Comparison of ENCODE assay signal across 8 cellular contexts in the genomic region with DNA sequence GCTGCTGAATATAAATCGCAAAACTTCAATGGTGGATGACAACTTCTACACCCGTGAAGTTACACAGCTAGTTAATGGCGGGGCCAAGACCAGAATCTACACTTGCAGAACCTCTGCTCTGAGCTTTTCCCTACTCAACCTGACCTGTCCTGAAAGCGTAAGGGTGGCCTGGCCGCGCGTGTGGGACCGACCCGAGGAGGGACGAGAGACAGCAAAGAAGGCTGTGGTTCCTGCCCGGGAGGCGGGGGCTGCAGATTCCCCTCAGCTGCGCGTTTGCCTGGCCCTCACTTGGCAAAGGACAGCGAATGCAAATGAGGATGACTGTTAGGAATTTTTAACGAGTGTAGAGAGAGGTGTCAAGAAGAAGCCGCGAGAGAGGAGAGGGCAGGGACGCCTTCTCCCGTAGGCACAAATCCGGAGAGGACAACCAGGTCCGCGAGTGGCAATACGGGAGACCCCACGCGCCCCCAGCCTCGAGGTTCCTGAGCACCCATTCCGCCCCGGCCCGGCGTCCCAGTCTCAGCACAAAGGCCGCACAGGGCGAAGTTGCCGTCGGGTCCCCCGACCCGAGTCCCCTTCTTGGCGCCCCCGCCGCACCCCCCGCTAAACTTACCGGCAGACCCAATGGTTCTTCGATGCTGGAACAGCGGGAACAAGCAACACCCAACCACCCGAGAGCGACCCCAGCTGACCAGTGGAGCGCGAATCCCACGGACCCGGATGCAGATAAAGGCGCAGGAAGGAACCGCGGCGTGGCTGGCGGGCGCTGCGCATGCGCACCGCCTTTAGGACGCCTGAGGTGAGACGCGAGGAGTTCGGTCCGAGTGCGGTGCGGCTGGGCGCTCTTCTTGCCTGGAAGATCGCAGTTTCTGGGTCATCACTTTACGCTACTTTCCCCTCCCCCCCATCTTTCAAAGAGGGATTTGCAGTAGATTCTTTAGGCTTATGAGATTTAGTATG. TPM values are rescaled to one million over a fixed set of nuclear protein-coding genes. Genes with fewer than 3 reads are reported as not detected.
DNase-seq lines count a peak whose midpoint lies in the region; ATAC-seq and TF ChIP-seq lines count a peak whose summit lies in the region.

A gene (minus strand): TSS at position 696 of the 960 bp plus-strand sequence. CDS start 4,349 bp downstream, outside the sequence.

- intact Hi-C loops in activated B cell treated with CpG ODN at 0.5 μM for 24 hours (cut with micrococcal nuclease) = loop anchor here (1.0 kb wide), 1 partner anchor 48 kb away; a partner anchor contains a TSS

- no peaks in the 10 kb centered on the region for H3K27me3 ChIP-seq in ACC112 (ENCODE audit: insufficient read depth, low read length)

- H3K27ac ChIP-seq in ACC112 (ENCODE audit: low read depth, low read length) (peak within 1 kb of the TSS; percentile 51), caudate nucleus (ENCODE audit: low read depth, low read length) (peak within 1 kb of the TSS; percentile 58)

- peaks cover 4% of the 10 kb centered on the region for H3K4me1 ChIP-seq in ACC112 (ENCODE audit: control insufficient read depth, insufficient read depth, low read length, unreplicated experiment)

- H3K4me3 Mint-ChIP-seq in activated B cell treated with CpG ODN at 0.5 μM for 24 hours = peak within 1 kb of the TSS; percentile 97

- peak; percentile 85 for DNase-seq in NCI-H2196 (lab: John Stamatoyannopoulos, UW; ENCODE audit: unreplicated experiment)
- peak; percentile 75 for DNase-seq in activated B cell treated with CpG ODN at 0.5 μM for 24 hours
- peak; percentile 30 to 91 (median 82) for DNase-seq in caudate nucleus (lab: John Stamatoyannopoulos, UW)
- peak; percentile 89 for DNase-seq in iris pigment epithelial cell (ENCODE audit: low read depth)
- peak; percentile 65 to 73 for DNase-seq in stimulated activated CD4-positive, alpha-beta T cell treated with anti-CD3 and anti-CD28 coated beads, Interleukin-12 subunit alpha, Interleukin-12 subunit beta, amount 100 ng/mL, for 24 hours (ENCODE audit: low read depth in 2 of 2)

- no peaks in the 10 kb centered on the region for H3K27me3 Mint-ChIP-seq in activated B cell treated with CpG ODN at 0.5 μM for 24 hours

- H3K27ac Mint-ChIP-seq in activated B cell treated with CpG ODN at 0.5 μM for 24 hours = peak within 1 kb of the TSS; percentile 96

- no peak for TF ChIP-seq CTCF in activated B cell treated with CpG ODN at 0.5 μM for 24 hours (IDR thresholded peaks at IDR 0.05)

- no peaks in the 10 kb centered on the region for H3K36me3 ChIP-seq in ACC112 (ENCODE audit: insufficient read depth, low read length)

- H3K36me3 Mint-ChIP-seq in activated B cell treated with CpG ODN at 0.5 μM for 24 hours (ENCODE audit: low read depth) = peaks cover 16% of the 10 kb centered on the region

- peak within 1 kb of the TSS; percentile 97 for H3K4me3 ChIP-seq in ACC112 (ENCODE audit: low read depth, low read length)

- peaks cover 33% of the 10 kb centered on the region for H3K4me1 Mint-ChIP-seq in activated B cell treated with CpG ODN at 0.5 μM for 24 hours

- peak; percentile 64 for ATAC-seq in GM18870 (IDR thresholded peaks at IDR 0.05; ENCODE audit: unreplicated experiment)
- peak; percentile 93 for ATAC-seq in HG03135 (IDR thresholded peaks at IDR 0.05; ENCODE audit: unreplicated experiment)
- ATAC-seq in activated B cell treated with CpG ODN at 0.5 μM for 24 hours (ENCODE audit: low read depth) = peak; percentile 89

- POLR2A ChIA-PET in activated B cell treated with CpG ODN at 0.5 μM for 24 hours (lab: Charles Lee) = interaction anchor here (1.2 to 4.0 kb wide), 3 partner anchors 9 to 47 kb away, joined by 4 to 43 read pairs (median 6); a partner anchor contains a TSS

- H3K79me2 ChIP-seq in ACC112 (ENCODE audit: control insufficient read depth, insufficient read depth, low read length, unreplicated experiment) = peaks cover 38% of the 10 kb centered on the region

- CTCF ChIA-PET in activated B cell treated with CpG ODN at 0.5 μM for 24 hours (lab: Charles Lee) = interaction anchor here (1.1 kb wide), 1 partner anchor 48 kb away, joined by 3 read pairs; no protein-coding TSS in a partner anchor

- no peaks in the 10 kb centered on the region for H3K9me3 Mint-ChIP-seq in activated B cell treated with CpG ODN at 0.5 μM for 24 hours

- H2AFZ ChIP-seq in ACC112 (ENCODE audit: low read length, unreplicated experiment) = peak within 1 kb of the TSS; percentile 98

RNA-seq across cellular contexts. Expression of the gene that starts here (rescaled TPM):
- 17.5 and 17.6 TPM in 2 replicates for total RNA-seq in activated B cell treated with CpG ODN at 0.5 μM for 24 hours

Comparison
In these comparisons a context has a peak if more than half of its experiments do, and no peak if none do; other contexts are left out.
1. Peak in every context shown above with its lines: DNase-seq, ATAC-seq, H3K4me3 ChIP-seq and H3K27ac ChIP-seq.